In genomic region chr6:145723646-145724045, GRCh38 we compare ENCODE assay signal across 1 cellular context.
TF ChIP-seq lines count a peak whose summit lies in the region.

No MANE protein-coding gene starts in this region.

TF ChIP-seq in HepG2, 621 proteins besides CTCF, POLR2A, EP300 and RAD21:
- TF ChIP-seq SOX6 (IDR thresholded peaks at IDR 0.05), result no peak
- no peak for TF ChIP-seq SOX6 (CRISPR knock-in tag; IDR thresholded peaks at IDR 0.05)
- no peak for TF ChIP-seq ZNF572 (CRISPR knock-in tag; IDR thresholded peaks at IDR 0.05)
- no peak for TF ChIP-seq ZNF639 (CRISPR knock-in tag; conservative IDR thresholded peaks at IDR 0.05)
- TF ChIP-seq ZNF891 (CRISPR knock-in tag; IDR thresholded peaks at IDR 0.05), result no peak
- no peak for TF ChIP-seq ZNF839 (CRISPR knock-in tag; IDR thresholded peaks at IDR 0.05; ENCODE audit: borderline replicate concordance)
- no peak for TF ChIP-seq CHD2 (IDR thresholded peaks at IDR 0.05; ENCODE audit: low read depth, low read length)
- TF ChIP-seq ZBTB37 (CRISPR knock-in tag; IDR thresholded peaks at IDR 0.05), result no peak
- TF ChIP-seq DMAP1 (CRISPR knock-in tag; IDR thresholded peaks at IDR 0.05), result no peak
- no peak for TF ChIP-seq AGO2 (optimal IDR thresholded peaks at IDR 0.05; ENCODE audit: low read depth, low read length)
- no peak for TF ChIP-seq ZFX (CRISPR knock-in tag; IDR thresholded peaks at IDR 0.05; ENCODE audit: low read depth)
- no peak for TF ChIP-seq ATF7-NPFF (CRISPR knock-in tag; IDR thresholded peaks at IDR 0.05; ENCODE audit: low read depth)
- TF ChIP-seq SOX13 (IDR thresholded peaks at IDR 0.05), result no peak
- no peak for TF ChIP-seq SOX13 (CRISPR knock-in tag; conservative IDR thresholded peaks at IDR 0.05 in 1 of 2, IDR thresholded peaks at IDR 0.05 in 1 of 2)
- TF ChIP-seq HMGXB3 (CRISPR knock-in tag; IDR thresholded peaks at IDR 0.05; ENCODE audit: borderline replicate concordance), result no peak
- TF ChIP-seq PAXIP1 (CRISPR knock-in tag; conservative IDR thresholded peaks at IDR 0.05), result no peak
- no peak for TF ChIP-seq GLI4 (CRISPR knock-in tag; IDR thresholded peaks at IDR 0.05; ENCODE audit: borderline replicate concordance)
- no peak for TF ChIP-seq IKZF5 (CRISPR knock-in tag; IDR thresholded peaks at IDR 0.05)
- no peak for TF ChIP-seq CREBL2 (CRISPR knock-in tag; IDR thresholded peaks at IDR 0.05; ENCODE audit: borderline replicate concordance)
- no peak for TF ChIP-seq MIER3 (CRISPR knock-in tag; IDR thresholded peaks at IDR 0.05; ENCODE audit: borderline replicate concordance)
- no peak for TF ChIP-seq SMYD3 (CRISPR knock-in tag; IDR thresholded peaks at IDR 0.05)
- no peak for TF ChIP-seq ZNF772 (CRISPR knock-in tag; IDR thresholded peaks at IDR 0.05)
